ENCODE assay signal across 24 cellular contexts in genomic region chr10:73310475-73310874, GRCh38.
"Had no signal": no experiment of that assay in that cellular context is flagged by ENCODE, and none has a peak within 500 bp of the region (broad histone marks: within the 10 kb centered on the region; RNA-seq: fewer than 3 reads in every experiment).

No MANE protein-coding gene starts in this region.

- H3K36me3 ChIP-seq: neural progenitor cell, ovary, right lobe of liver, sigmoid colon, thoracic aorta, thyroid gland, upper lobe of left lung, vagina had no signal

- H3K4me1 ChIP-seq: neural progenitor cell, parathyroid adenoma, psoas muscle, right lobe of liver, sigmoid colon, stomach, thyroid gland, tibial nerve, upper lobe of left lung, vagina had no signal

- H3K27me3 ChIP-seq: ovary, right lobe of liver, sigmoid colon, stomach, thyroid gland, tibial nerve, upper lobe of left lung, vagina had no signal

- H3K4me3 ChIP-seq: neural progenitor cell, ovary, psoas muscle, right lobe of liver, sigmoid colon, stomach, thoracic aorta, thyroid gland, tibial nerve, upper lobe of left lung, vagina had no signal

- ATAC-seq: psoas muscle; right cardiac atrium; right lobe of liver; stimulated activated effector memory CD8-positive, alpha-beta T cell treated with anti-CD3 and anti-CD28 coated beads, Interleukin-12 subunit alpha, Interleukin-12 subunit beta, amount 100 ng/mL, for 72 hours; stimulated activated naive B cell treated with anti-CD40 and anti-IgM and Interleukin-4, amounts not matched to agents 10 μg/mL and 1 μg/mL and 100 μg/mL, for 72 hours had no signal

- DNase-seq: occipital lobe; ovary; posterior cingulate gyrus; psoas muscle; right cardiac atrium; right lobe of liver; sigmoid colon; small intestine; stimulated activated CD4-positive, alpha-beta T cell treated with anti-CD3 and anti-CD28 coated beads, Interleukin-15, amount 100 ng/mL, for 24 hours; stimulated activated CD4-positive, alpha-beta T cell treated with anti-CD3 and anti-CD28 coated beads, Interleukin-2, amount 100 ng/mL, for 24 hours; stimulated activated CD4-positive, alpha-beta T cell treated with anti-CD3 and anti-CD28 coated beads, Interleukin-2, amount 100 ng/mL, for 48 hours; stimulated activated CD4-positive, alpha-beta T cell treated with anti-CD3 and anti-CD28 coated beads, Interleukin-4, amount 100 ng/mL, for 24 hours; stimulated activated naive B cell treated with anti-CD40 and anti-IgM and Interleukin-4, amounts not matched to agents 10 μg/mL and 1 μg/mL and 100 μg/mL, for 72 hours; stimulated activated naive CD4-positive, alpha-beta T cell treated with Interleukin-2 at 50 U/mL for 16 hours; stomach; thyroid gland; trophoblast cell; upper lobe of left lung had no signal

- H3K4me2 ChIP-seq: neural progenitor cell had no signal

- H3K9me3 ChIP-seq: ovary, thyroid gland, vagina had no signal

- H2AFZ ChIP-seq: neural progenitor cell, parathyroid adenoma had no signal

- H3K27ac ChIP-seq: neural progenitor cell, ovary, parathyroid adenoma, psoas muscle, right lobe of liver, sigmoid colon, stomach, thoracic aorta, thyroid gland, tibial nerve, upper lobe of left lung, vagina had no signal

- H3K79me2 ChIP-seq: parathyroid adenoma had no signal

- H3K9ac ChIP-seq: neural progenitor cell, parathyroid adenoma had no signal
